8 cellular contexts compared by ENCODE assay signal in genomic region chr3:133578548-133579191, GRCh38. TPM values are rescaled to one million over a fixed set of nuclear protein-coding genes. Genes with fewer than 3 reads are reported as not detected.
A peak's percentile ranks its signal among the peaks of the same experiment; 100 is the strongest.
DNase-seq lines count a peak whose midpoint lies in the region; ATAC-seq and TF ChIP-seq lines count a peak whose summit lies in the region.

No MANE protein-coding gene starts in this region.

- H3K27me3 ChIP-seq in testis, result no peaks in the 10 kb centered on the region

- no peaks in the 10 kb centered on the region for H3K36me3 ChIP-seq in testis (ENCODE audit: low read depth, missing control alignments)

- peak; percentile 75 for TF ChIP-seq CTCF in fibroblast of pulmonary artery (IDR thresholded peaks at IDR 0.05; ENCODE audit: low read length, missing control alignments)
- peak in 2 of 3 experiments; percentile 12 to 37 for TF ChIP-seq CTCF in testis (IDR thresholded peaks at IDR 0.05)

- DNase-seq in activated T-cell treated with anti-CD3 and anti-CD28 coated beads, Interleukin-2, amount 50 U/mL, for 72 hours, result no peak
- no peak for DNase-seq in activated T-cell treated with anti-CD3 and anti-CD28 coated beads, Interleukin-2, amount 50 U/mL, for 1 hour
- DNase-seq in SK-N-DZ (ENCODE audit: low spot score), result peak; percentile 63
- peak; percentile 67 for DNase-seq in fibroblast of pulmonary artery (ENCODE audit: low read depth)
- no peak for DNase-seq in testis
- DNase-seq in SIG-M5 (lab: John Stamatoyannopoulos, UW), result no peak

- intact Hi-C loops in testis (cut with DNase I; ENCODE audit: low total_unique reads), result no loop called here

- peak overlapping the region; percentile 95 for H3K27ac Mint-ChIP-seq in activated T-cell treated with anti-CD3 and anti-CD28 coated beads, Interleukin-2, amount 50 U/mL, for 72 hours

- WGBS in testis, 2 donors, result 23 to 25% methylated on average over 1 of the region's 1 CpG

- H3K4me3 ChIP-seq in fibroblast of pulmonary artery (replicated peaks; ENCODE audit: low read depth, low read length) (no peak overlapping the region), testis (no peak overlapping the region)

- peaks cover 24 to 65% of the 10 kb centered on the region in 2 donors for H3K36me3 Mint-ChIP-seq in activated T-cell treated with anti-CD3 and anti-CD28 coated beads, Interleukin-2, amount 50 U/mL, for 72 hours (ENCODE audit: insufficient read depth in 2 of 2)

- peak overlapping the region; percentile 96 for H3K4me3 Mint-ChIP-seq in activated T-cell treated with anti-CD3 and anti-CD28 coated beads, Interleukin-2, amount 50 U/mL, for 72 hours

- H3K9me3 ChIP-seq in testis, result no peaks in the 10 kb centered on the region

- ATAC-seq in activated T-cell treated with anti-CD3 and anti-CD28 coated beads, Interleukin-2, amount 50 U/mL, for 72 hours (replicated peaks in 1 of 2), result no peak
- no peak for ATAC-seq in HG03442 (IDR thresholded peaks at IDR 0.05; ENCODE audit: unreplicated experiment)
- no peak for ATAC-seq in esophagus mucosa

- H3K27ac ChIP-seq in testis, result no peak overlapping the region

- H3K4me1 ChIP-seq in testis, result peaks cover 15% of the 10 kb centered on the region

- H3K27me3 Mint-ChIP-seq in activated T-cell treated with anti-CD3 and anti-CD28 coated beads, Interleukin-2, amount 50 U/mL, for 72 hours (ENCODE audit: low read depth), result no peaks in the 10 kb centered on the region

- peaks cover 76% of the 10 kb centered on the region for H3K4me1 Mint-ChIP-seq in activated T-cell treated with anti-CD3 and anti-CD28 coated beads, Interleukin-2, amount 50 U/mL, for 72 hours (ENCODE audit: low read depth)

- H3K9me3 Mint-ChIP-seq in activated T-cell treated with anti-CD3 and anti-CD28 coated beads, Interleukin-2, amount 50 U/mL, for 72 hours, result no peaks in the 10 kb centered on the region

- TF ChIP-seq POLR2A in testis (IDR thresholded peaks at IDR 0.05), result no peak

RNA-seq across cellular contexts. Expression of gene CDV3, which starts 5.2 kb away (rescaled TPM):
- total RNA-seq in activated T-cell treated with anti-CD3 and anti-CD28 coated beads, Interleukin-2, amount 50 U/mL, for 72 hours, result 100 to 1,000 TPM; 261 to 288 TPM
- 100 and 103 TPM in 2 replicates for polyA plus RNA-seq in SK-N-DZ (2014; cell fraction: cytosol; rRNA removed)
- 41.9 and 52.2 TPM in 2 replicates for polyA plus RNA-seq in SK-N-DZ (2014; cell fraction: nucleus; rRNA removed)
- total RNA-seq in testis (100 to 1,000 TPM; 104 to 135 TPM), esophagus mucosa (104 TPM)
- polyA plus RNA-seq in testis (ENCODE audit: insufficient read depth, low read depth, low replicate concordance), result 179 TPM

Comparison
In these comparisons a context has a peak if more than half of its experiments do, and no peak if none do; other contexts are left out.
1. DNase-seq: peak in SK-N-DZ (single experiment) and fibroblast of pulmonary artery (single experiment); none in activated T-cell treated with anti-CD3 and anti-CD28 coated beads, Interleukin-2, amount 50 U/mL, for 72 hours (0 of 2), activated T-cell treated with anti-CD3 and anti-CD28 coated beads, Interleukin-2, amount 50 U/mL, for 1 hour (single experiment), testis (single experiment) and SIG-M5 (single experiment).